ENCODE assay signal across 11 cellular contexts in the genomic region with DNA sequence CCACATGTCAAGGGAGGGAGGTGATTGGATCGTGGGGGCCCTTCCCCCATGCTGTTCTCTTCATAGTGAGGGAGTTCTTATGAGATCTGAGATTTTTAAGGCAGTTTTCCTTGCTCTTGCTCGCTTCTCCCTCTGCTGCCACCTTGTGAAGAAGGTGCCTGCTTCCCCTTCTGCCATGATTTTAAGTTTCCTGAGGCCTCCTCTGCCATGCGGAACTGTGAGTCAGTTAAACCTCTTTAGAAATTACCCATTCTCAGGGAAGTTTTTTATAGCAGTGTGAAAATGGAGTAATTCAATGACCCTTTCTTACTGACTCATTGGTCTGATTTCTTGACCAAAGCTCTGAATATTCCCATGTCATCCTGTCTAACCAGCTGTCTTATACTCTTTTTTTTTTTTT.
DNase-seq lines count a peak whose midpoint lies in the region; ATAC-seq and TF ChIP-seq lines count a peak whose summit lies in the region.
"Had no signal": no experiment of that assay in that cellular context is flagged by ENCODE, and none has a peak within 500 bp of the region (broad histone marks: within the 10 kb centered on the region; RNA-seq: fewer than 3 reads in every experiment).

No MANE protein-coding gene starts in this region.

- H3K4me3 ChIP-seq in Karpas-422 (ENCODE audit: low read length) = no peak overlapping the region
- H3K4me3 ChIP-seq: right lobe of liver had no signal

- peak; percentile 93 for DNase-seq in HCEC 1CT
- no peak for DNase-seq in T-helper 17 cell
- peak in 1 of 2 donors; percentile 56 for DNase-seq in foreskin keratinocyte
- DNase-seq in Karpas-422 = no peak
- DNase-seq in cerebellum (ENCODE audit: low spot score) = no peak
- no peak for DNase-seq in activated T-helper 1 cell treated with anti-CD3 and anti-CD28 coated beads, Interleukin-12 subunit alpha, Interleukin-12 subunit beta, Interleukin-2, Interleukin-4 antibody, amounts not matched to agents 30 ng/mL and 10 ng/mL and 1 ng/mL, durations not matched to agents 14 hours and 24 hours and 36 hours (ENCODE audit: low spot score)
- no peak for DNase-seq in NCI-H2171 (lab: John Stamatoyannopoulos, UW)
- DNase-seq: activated naive CD8-positive, alpha-beta T cell treated with anti-CD3 and anti-CD28 coated beads, Interleukin-2, amount 50 U/mL, for 24 hours; NCI-H1694 treated with DMSO at 0.1 percent for 48 hours; right lobe of liver had no signal

- H3K27me3 ChIP-seq in foreskin keratinocyte = no peaks in the 10 kb centered on the region
- no peaks in the 10 kb centered on the region for H3K27me3 ChIP-seq in Karpas-422 (ENCODE audit: low read length)
- H3K27me3 ChIP-seq: right lobe of liver had no signal

- H3K27ac ChIP-seq in 22Rv1 (no peak overlapping the region), foreskin keratinocyte (no peak overlapping the region), Karpas-422 (ENCODE audit: low read length) (no peak overlapping the region)

- H3K4me2 ChIP-seq in Karpas-422 (ENCODE audit: low read depth, low read length, poor library complexity, severe bottlenecking) = no peak overlapping the region

- no peaks in the 10 kb centered on the region for H3K36me3 ChIP-seq in Karpas-422 (ENCODE audit: insufficient read depth, low read length)
- H3K36me3 ChIP-seq: right lobe of liver had no signal

- H3K4me1 ChIP-seq in foreskin keratinocyte (no peaks in the 10 kb centered on the region), Karpas-422 (ENCODE audit: low read length) (peaks cover 48% of the 10 kb centered on the region)

- H3K9me3 ChIP-seq in T-helper 17 cell (ENCODE audit: control insufficient read depth, low read length, poor library complexity, severe bottlenecking) = no peaks in the 10 kb centered on the region
- no peaks in the 10 kb centered on the region for H3K9me3 ChIP-seq in Karpas-422 (ENCODE audit: low read length)
- H3K9me3 ChIP-seq: right lobe of liver had no signal

- no peaks in the 10 kb centered on the region for H3K9me3 Mint-ChIP-seq in activated T-helper 1 cell treated with anti-CD3 and anti-CD28 coated beads, Interleukin-12 subunit alpha, Interleukin-12 subunit beta, Interleukin-2, Interleukin-4 antibody, amounts not matched to agents 30 ng/mL and 10 ng/mL and 1 ng/mL, durations not matched to agents 14 hours and 24 hours and 36 hours
- H3K9me3 Mint-ChIP-seq: activated naive CD8-positive, alpha-beta T cell treated with anti-CD3 and anti-CD28 coated beads, Interleukin-2, amount 50 U/mL, for 24 hours had no signal

- intact Hi-C loops in activated T-helper 1 cell treated with anti-CD3 and anti-CD28 coated beads, Interleukin-12 subunit alpha, Interleukin-12 subunit beta, Interleukin-2, Interleukin-4 antibody, amounts not matched to agents 30 ng/mL and 10 ng/mL and 1 ng/mL, durations not matched to agents 14 hours and 24 hours and 36 hours (cut with micrococcal nuclease) = no loop called here

- peaks cover 3% of the 10 kb centered on the region for H3K36me3 Mint-ChIP-seq in T-helper 17 cell (ENCODE audit: low read depth)
- H3K36me3 Mint-ChIP-seq in activated T-helper 1 cell treated with anti-CD3 and anti-CD28 coated beads, Interleukin-12 subunit alpha, Interleukin-12 subunit beta, Interleukin-2, Interleukin-4 antibody, amounts not matched to agents 30 ng/mL and 10 ng/mL and 1 ng/mL, durations not matched to agents 14 hours and 24 hours and 36 hours (ENCODE audit: low read depth) = peaks cover 13% of the 10 kb centered on the region

- TF ChIP-seq CTCF in 22Rv1 (IDR thresholded peaks at IDR 0.05) (0 out of 2 replicates have a peak, but pooled peaks have one; percentile 8), foreskin keratinocyte (conservative IDR thresholded peaks at IDR 0.05) (peak; percentile 51)

- no peaks in the 10 kb centered on the region for H3K27me3 Mint-ChIP-seq in T-helper 17 cell
- H3K27me3 Mint-ChIP-seq in activated T-helper 1 cell treated with anti-CD3 and anti-CD28 coated beads, Interleukin-12 subunit alpha, Interleukin-12 subunit beta, Interleukin-2, Interleukin-4 antibody, amounts not matched to agents 30 ng/mL and 10 ng/mL and 1 ng/mL, durations not matched to agents 14 hours and 24 hours and 36 hours (ENCODE audit: insufficient read depth) = no peaks in the 10 kb centered on the region
- H3K27me3 Mint-ChIP-seq: activated naive CD8-positive, alpha-beta T cell treated with anti-CD3 and anti-CD28 coated beads, Interleukin-2, amount 50 U/mL, for 24 hours had no signal

- H3K4me1 Mint-ChIP-seq in T-helper 17 cell = peaks cover 12% of the 10 kb centered on the region
- H3K4me1 Mint-ChIP-seq in activated T-helper 1 cell treated with anti-CD3 and anti-CD28 coated beads, Interleukin-12 subunit alpha, Interleukin-12 subunit beta, Interleukin-2, Interleukin-4 antibody, amounts not matched to agents 30 ng/mL and 10 ng/mL and 1 ng/mL, durations not matched to agents 14 hours and 24 hours and 36 hours (ENCODE audit: low read depth) = peaks cover 35% of the 10 kb centered on the region

- H4K20me1 ChIP-seq in Karpas-422 (ENCODE audit: insufficient read depth, low read depth, low read length) = no peaks in the 10 kb centered on the region

- ATAC-seq in T-helper 17 cell (peak; percentile 14), foreskin keratinocyte (no peak)
- ATAC-seq: activated naive CD8-positive, alpha-beta T cell treated with anti-CD3 and anti-CD28 coated beads, Interleukin-2, amount 50 U/mL, for 24 hours; right lobe of liver had no signal

- H3K79me2 ChIP-seq in Karpas-422 (ENCODE audit: low read length) = no peaks in the 10 kb centered on the region

- no peak overlapping the region for H3K4me3 Mint-ChIP-seq in T-helper 17 cell
- no peak overlapping the region for H3K4me3 Mint-ChIP-seq in activated T-helper 1 cell treated with anti-CD3 and anti-CD28 coated beads, Interleukin-12 subunit alpha, Interleukin-12 subunit beta, Interleukin-2, Interleukin-4 antibody, amounts not matched to agents 30 ng/mL and 10 ng/mL and 1 ng/mL, durations not matched to agents 14 hours and 24 hours and 36 hours
- H3K4me3 Mint-ChIP-seq: activated naive CD8-positive, alpha-beta T cell treated with anti-CD3 and anti-CD28 coated beads, Interleukin-2, amount 50 U/mL, for 24 hours had no signal

- no peak overlapping the region for H3K9ac ChIP-seq in Karpas-422 (ENCODE audit: low read length)

- no peak overlapping the region for H2AFZ ChIP-seq in Karpas-422 (ENCODE audit: low read length)

- H3K27ac Mint-ChIP-seq in T-helper 17 cell = no peak overlapping the region
- no peak overlapping the region for H3K27ac Mint-ChIP-seq in activated T-helper 1 cell treated with anti-CD3 and anti-CD28 coated beads, Interleukin-12 subunit alpha, Interleukin-12 subunit beta, Interleukin-2, Interleukin-4 antibody, amounts not matched to agents 30 ng/mL and 10 ng/mL and 1 ng/mL, durations not matched to agents 14 hours and 24 hours and 36 hours
- H3K27ac Mint-ChIP-seq: activated naive CD8-positive, alpha-beta T cell treated with anti-CD3 and anti-CD28 coated beads, Interleukin-2, amount 50 U/mL, for 24 hours had no signal

- no peaks in the 10 kb centered on the region for H3K9me2 ChIP-seq in Karpas-422 (replicated peaks; ENCODE audit: insufficient read depth, low read length)
